Comparison of ENCODE assay signal across 16 cellular contexts in the genomic region with DNA sequence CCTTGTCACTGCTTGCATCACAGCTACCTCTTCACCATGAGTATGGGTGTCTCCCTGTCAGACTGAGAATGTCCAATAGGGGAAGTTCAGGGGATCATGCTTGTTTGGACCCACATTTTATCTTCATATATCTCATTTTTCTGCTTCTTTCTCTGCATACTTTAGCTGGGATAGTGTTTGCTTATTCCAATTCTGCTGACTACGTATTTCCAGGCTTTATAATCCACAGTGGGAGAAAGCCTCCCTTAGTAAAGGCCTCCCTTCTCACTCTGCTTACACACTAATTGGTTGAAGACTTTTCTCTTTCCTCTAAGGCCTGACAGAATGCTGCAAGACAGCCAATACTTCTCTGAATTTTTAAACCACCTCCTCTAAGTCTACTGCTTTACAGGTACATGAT.
A peak's percentile ranks its signal among the peaks of the same experiment; 100 is the strongest.
DNase-seq lines count a peak whose midpoint lies in the region; ATAC-seq, FAIRE-seq and TF ChIP-seq lines count a peak whose summit lies in the region.
"Had no signal": no experiment of that assay in that cellular context is flagged by ENCODE, and none has a peak within 500 bp of the region (broad histone marks: within the 10 kb centered on the region; RNA-seq: fewer than 3 reads in every experiment).

No MANE protein-coding gene starts in this region.

- no peak overlapping the region for H2BK15ac ChIP-seq in IMR-90 (ENCODE audit: low read depth, low read length)

- no peak overlapping the region for H4K5ac ChIP-seq in IMR-90 (ENCODE audit: low read depth, low read length)

- no peak overlapping the region for H2BK120ac ChIP-seq in IMR-90 (ENCODE audit: low read depth, low read length)

- no peak overlapping the region for H3K9ac ChIP-seq in IMR-90 (ENCODE audit: low read depth, low read length)
- H3K9ac ChIP-seq in K562 (ENCODE audit: insufficient read depth in 1 of 2, low read depth in 2 of 2, low read length in 2 of 2), result no peak overlapping the region

- no peak for TF ChIP-seq EP300 in K562 (IDR thresholded peaks at IDR 0.05; ENCODE audit: low read length)
- TF ChIP-seq EP300 in suprapubic skin (IDR thresholded peaks at IDR 0.05), result no peak

- no peak overlapping the region for H2AK5ac ChIP-seq in IMR-90 (ENCODE audit: low read depth, low read length)

- in situ Hi-C loops in IMR-90 (cut with MboI; ENCODE audit: low sequenced_read_pairs) (no loop called here), K562 (cut with MboI) (loop anchor here (25.0 kb wide), 1 partner anchor 539 kb away; the partner anchor contains the start of gene MYCN)

- H3K27me3 ChIP-seq in IMR-90 (ENCODE audit: control insufficient read depth, insufficient read depth, low read length) (no peaks in the 10 kb centered on the region), K562 (ENCODE audit: control insufficient read depth in 2 of 2, insufficient read depth in 2 of 2, low read length in 2 of 2) (no peaks in the 10 kb centered on the region; a peak in 1 of 5 replicates), foreskin keratinocyte (peaks cover 9% of the 10 kb centered on the region), suprapubic skin (no peaks in the 10 kb centered on the region)

- H3K36me3 ChIP-seq in IMR-90 (ENCODE audit: control insufficient read depth, insufficient read depth, low read length), result no peaks in the 10 kb centered on the region
- H3K36me3 ChIP-seq in K562 (ENCODE audit: control insufficient read depth, insufficient read depth, low read length), result no peaks in the 10 kb centered on the region
- H3K36me3 ChIP-seq in suprapubic skin, result no peaks in the 10 kb centered on the region

- H2AFZ ChIP-seq in IMR-90 (replicated peaks; ENCODE audit: low read length, poor library complexity), result no peak overlapping the region
- H2AFZ ChIP-seq in K562 (ENCODE audit: low read depth, low read length), result no peak overlapping the region

- no peak overlapping the region for H3K14ac ChIP-seq in IMR-90 (replicated peaks; ENCODE audit: low read depth, low read length)

- no peak overlapping the region for H2AK9ac ChIP-seq in IMR-90 (replicated peaks; ENCODE audit: low read depth, low read length, poor library complexity)

- DNase-seq in IMR-90 (no peak), K562 (ENCODE audit: extremely low read depth in 1 of 4, low spot score in 3 of 4) (no peak), foreskin keratinocyte (no peak), suprapubic skin (ENCODE audit: low spot score in 2 of 2) (no peak), glomerular visceral epithelial cell (ENCODE audit: extremely low spot score) (no peak), putamen (ENCODE audit: low spot score) (no peak)
- DNase-seq: AML-193; CD4-positive, alpha-beta T cell; DMS153; DMS79; GF-D8; H9 had no signal

- H3K4me1 ChIP-seq in IMR-90 (ENCODE audit: control insufficient read depth, insufficient read depth, low read length) (no peaks in the 10 kb centered on the region), K562 (replicated peaks in 1 of 2; ENCODE audit: control insufficient read depth in 2 of 2, insufficient read depth in 2 of 2, low read length in 2 of 2) (no peaks in the 10 kb centered on the region), foreskin keratinocyte (peaks cover 2% of the 10 kb centered on the region), suprapubic skin (peaks cover 3% of the 10 kb centered on the region)

- H3K79me2 ChIP-seq in K562 (ENCODE audit: control insufficient read depth, insufficient read depth, low read length), result no peaks in the 10 kb centered on the region

- H3K56ac ChIP-seq in IMR-90 (ENCODE audit: extremely low read depth, insufficient read depth, low read length), result no peak overlapping the region

- H3K9me1 ChIP-seq in IMR-90 (ENCODE audit: insufficient read depth, low read length) (no peaks in the 10 kb centered on the region), K562 (ENCODE audit: control insufficient read depth, insufficient read depth, low read length) (no peaks in the 10 kb centered on the region)

- H3K4me2 ChIP-seq in IMR-90 (ENCODE audit: low read depth, low read length) (no peak overlapping the region), K562 (ENCODE audit: insufficient read depth, low read length) (no peak overlapping the region)

- H3K18ac ChIP-seq in IMR-90 (ENCODE audit: low read depth, low read length), result no peak overlapping the region

- TF ChIP-seq CTCF in IMR-90 (conservative IDR thresholded peaks at IDR 0.05; ENCODE audit: low read depth, low read length), result no peak
- no peak for TF ChIP-seq CTCF in K562 (IDR thresholded peaks at IDR 0.05 in 2 of 3, conservative IDR thresholded peaks at IDR 0.05 in 1 of 3; ENCODE audit: insufficient read depth in 2 of 3, low read depth in 1 of 3, low read length in 3 of 3)
- TF ChIP-seq CTCF in foreskin keratinocyte (conservative IDR thresholded peaks at IDR 0.05), result no peak
- TF ChIP-seq CTCF in suprapubic skin (IDR thresholded peaks at IDR 0.05), result no peak

- dilution Hi-C loops in IMR-90 (cut with HindIII; ENCODE audit: low sequenced_read_pairs, unreplicated experiment), result no loop called here

- H3K27ac ChIP-seq in IMR-90 (ENCODE audit: insufficient read depth, low read length) (no peak overlapping the region), K562 (ENCODE audit: extremely low read depth, low read depth, low read length) (no peak overlapping the region), foreskin keratinocyte (peak overlapping the region; percentile 61), suprapubic skin (peak overlapping the region; percentile 54)
- H3K27ac ChIP-seq: C4-2B had no signal

- no peak for FAIRE-seq in K562 (lab: Jason Lieb, UNC)
- FAIRE-seq: A204.1, H1 had no signal

- H4K20me1 ChIP-seq in IMR-90 (ENCODE audit: insufficient read depth, low read length) (no peaks in the 10 kb centered on the region), K562 (replicated peaks; ENCODE audit: control insufficient read depth, insufficient read depth, low read length) (no peaks in the 10 kb centered on the region)

- H4K8ac ChIP-seq in IMR-90 (ENCODE audit: low read depth in 2 of 2, low read length in 2 of 2), result no peak overlapping the region

- H3K79me1 ChIP-seq in IMR-90 (ENCODE audit: low read depth in 1 of 2, low read length in 2 of 2), result no peaks in the 10 kb centered on the region

- no peak overlapping the region for H2BK5ac ChIP-seq in IMR-90 (ENCODE audit: low read depth, low read length, poor library complexity, severe bottlenecking)

- no peak overlapping the region for H4K91ac ChIP-seq in IMR-90 (ENCODE audit: insufficient read depth, low read depth, low read length)

- H3K9me3 ChIP-seq in IMR-90 (ENCODE audit: control insufficient read depth, insufficient read depth, low read length) (peaks cover 14% of the 10 kb centered on the region), K562 (replicated peaks; ENCODE audit: control insufficient read depth, insufficient read depth, low read depth, low read length) (no peaks in the 10 kb centered on the region), suprapubic skin (no peaks in the 10 kb centered on the region)

- BruUV-seq in IMR-90 (replicated peaks; lab: Mats Ljungman, UMichigan) (no TSS peak), K562 (replicated peaks; lab: Mats Ljungman, UMichigan) (no TSS peak)

- H3K4me3 ChIP-seq in IMR-90 (ENCODE audit: insufficient read depth, low read depth, low read length) (no peak overlapping the region), K562 (no peak overlapping the region), suprapubic skin (no peak overlapping the region)

- TF ChIP-seq RAD21 in IMR-90 (IDR thresholded peaks at IDR 0.05; ENCODE audit: low read length), result no peak
- no peak for TF ChIP-seq RAD21 in K562 (CRISPR knock-in tag; conservative IDR thresholded peaks at IDR 0.05 in 1 of 2, IDR thresholded peaks at IDR 0.05 in 1 of 2)

- POLR2A ChIA-PET in IMR-90 (lab: Charles Lee; ENCODE audit: unreplicated experiment) (no interaction called here), K562 (lab: Yijun Ruan, JAX) (interaction anchor here (0.6 kb wide), 1 partner anchor 35 kb away, joined by 3 read pairs; no protein-coding TSS in a partner anchor)

- no peak overlapping the region for H3K23ac ChIP-seq in IMR-90 (ENCODE audit: low read depth, low read length)

- no CpG with 5 or more reads among the region's 1 CpG for WGBS in IMR-90 (ENCODE audit: extremely low coverage in 2 of 2, insufficient read length in 1 of 2), 2 experiments
- WGBS in K562 (ENCODE audit: insufficient coverage, low coverage, missing lambda C conversion rate), result 0% methylated on average over 1 of the region's 1 CpG
- 96% methylated on average over 1 of the region's 1 CpG for WGBS in suprapubic skin

- no peak overlapping the region for H3K4ac ChIP-seq in IMR-90 (ENCODE audit: low read depth, low read length)

- ATAC-seq in IMR-90 (ENCODE audit: low read depth) (no peak), K562 (no peak), foreskin keratinocyte (no peak), HG03378 (IDR thresholded peaks at IDR 0.05; ENCODE audit: unreplicated experiment) (no peak)

- no peak overlapping the region for H2BK20ac ChIP-seq in IMR-90 (ENCODE audit: low read depth, low read length)

- CTCF ChIA-PET in IMR-90 (lab: Yijun Ruan, JAX) (no interaction called here), K562 (lab: Yijun Ruan, JAX; ENCODE audit: low intra/inter-chr PET ratio) (no interaction called here)

- no peak for TF ChIP-seq POLR2A in IMR-90 (IDR thresholded peaks at IDR 0.05; ENCODE audit: low read depth, low read length)
- TF ChIP-seq POLR2A in K562 (conservative IDR thresholded peaks at IDR 0.05), result no peak
- TF ChIP-seq POLR2A in suprapubic skin (IDR thresholded peaks at IDR 0.05), result no peak

- intact Hi-C loops in IMR-90 (cut with micrococcal nuclease), result no loop called here
- intact Hi-C loops in K562 (cut with micrococcal nuclease), result no loop called here

TF ChIP-seq in IMR-90, 13 proteins besides CTCF, POLR2A, EP300 and RAD21:
- TF ChIP-seq MAFK (IDR thresholded peaks at IDR 0.05; ENCODE audit: low read depth, low read length) (peak; percentile 51), FOS (IDR thresholded peaks at IDR 0.05; ENCODE audit: low read depth, low read length) (no peak)

TF ChIP-seq in K562, 482 proteins besides CTCF, POLR2A, EP300 and RAD21:
- TF ChIP-seq MAFF (IDR thresholded peaks at IDR 0.05; ENCODE audit: low read length) (peak; percentile 36; the same call in 1 of the 2 replicates), PHF8 (IDR thresholded peaks at IDR 0.05; ENCODE audit: borderline replicate concordance, low read length) (no peak), CBFA2T3 (IDR thresholded peaks at IDR 0.05) (no peak), EGR1 (conservative IDR thresholded peaks at IDR 0.05) (no peak), C11orf30 (IDR thresholded peaks at IDR 0.05; ENCODE audit: low read depth) (peak; percentile 43; the same call in 1 of the 2 replicates), MAFG (tag; conservative IDR thresholded peaks at IDR 0.05) (peak; percentile 21; the same call in 1 of the 2 replicates), CCAR2 (IDR thresholded peaks at IDR 0.05; ENCODE audit: low read depth, low read length) (no peak), ZNF316 (IDR thresholded peaks at IDR 0.05) (peak; percentile 67)

Comparison
In these comparisons a context has a peak if more than half of its experiments do, and no peak if none do; other contexts are left out.
1. H3K27ac ChIP-seq: peak in foreskin keratinocyte (single experiment) and suprapubic skin (single experiment); none in IMR-90 (single experiment) and K562 (single experiment).